20 cellular contexts compared by ENCODE assay signal in genomic region chr3:78338405-78338804, GRCh38.
DNase-seq lines count a peak whose midpoint lies in the region; ATAC-seq and TF ChIP-seq lines count a peak whose summit lies in the region.
"Had no signal": no experiment of that assay in that cellular context is flagged by ENCODE, and none has a peak within 500 bp of the region (broad histone marks: within the 10 kb centered on the region; RNA-seq: fewer than 3 reads in every experiment).

No MANE protein-coding gene starts in this region.

- TF ChIP-seq POLR2A in lower leg skin (IDR thresholded peaks at IDR 0.05) (no peak), stomach (IDR thresholded peaks at IDR 0.05) (no peak), suprapubic skin (IDR thresholded peaks at IDR 0.05) (no peak)

- 82 to 86% methylated on average over 2 of the region's 2 CpGs for whole genome bisulfite sequencing in lower leg skin, 2 donors
- 84 to 93% (median 89%) methylated on average over 2 of the region's 2 CpGs for WGBS in stomach, 5 donors
- 88% methylated on average over 2 of the region's 2 CpGs for WGBS in suprapubic skin

- H3K4me1 Mint-ChIP-seq in WTC11: peaks cover 40% of the 10 kb centered on the region

- POLR2A ChIA-PET in WTC11 (lab: Charles Lee): no interaction called here

- H3K27ac ChIP-seq in stomach: no peak overlapping the region
- H3K27ac ChIP-seq in suprapubic skin: no peak overlapping the region
- H3K27ac ChIP-seq: GM23248, heart left ventricle had no signal

- CTCF ChIA-PET in WTC11 (lab: Charles Lee): no interaction called here

- no peak for DNase-seq in WTC11 (ENCODE audit: low spot score)
- DNase-seq in lower leg skin (ENCODE audit: low spot score in 2 of 2): no peak
- no peak for DNase-seq in stomach
- DNase-seq in left ventricle myocardium superior: no peak
- DNase-seq in suprapubic skin (ENCODE audit: low spot score in 2 of 2): no peak
- DNase-seq: activated CD4-positive, alpha-beta T cell treated with anti-CD3 and anti-CD28 coated beads, Interleukin-2, amount 50 U/mL, for 1 hour; activated T-cell treated with anti-CD3 and anti-CD28 coated beads, Interleukin-2, amount 50 U/mL, for 24 hours; effector CD4-positive, alpha-beta T cell; heart left ventricle; kidney; MG63; NCI-H2107; NCI-H526; SK-N-SH had no signal

- ATAC-seq in GM18519 (IDR thresholded peaks at IDR 0.05; ENCODE audit: low FRiP score, unreplicated experiment) (peak; percentile 98), GM21528 (IDR thresholded peaks at IDR 0.05; ENCODE audit: low FRiP score, unreplicated experiment) (peak; percentile 60), HG03095 (IDR thresholded peaks at IDR 0.05; ENCODE audit: unreplicated experiment) (peak; percentile 98), WTC11 (no peak), left ventricle myocardium superior (no peak)
- ATAC-seq: heart left ventricle had no signal

- H3K27ac Mint-ChIP-seq in WTC11: peak overlapping the region; percentile 14
- H3K27ac Mint-ChIP-seq: activated naive CD8-positive, alpha-beta T cell; activated T-cell treated with anti-CD3 and anti-CD28 coated beads, Interleukin-2, amount 50 U/mL, for 24 hours had no signal

- no peaks in the 10 kb centered on the region for H3K36me3 Mint-ChIP-seq in WTC11
- H3K36me3 Mint-ChIP-seq: activated naive CD8-positive, alpha-beta T cell had no signal

- H3K9me3 Mint-ChIP-seq in WTC11: peaks cover 13% of the 10 kb centered on the region
- H3K9me3 Mint-ChIP-seq: neural crest cell had no signal

- H3K4me3 ChIP-seq in lower leg skin (ENCODE audit: low read depth, poor library complexity, severe bottlenecking) (no peak overlapping the region), stomach (no peak overlapping the region), suprapubic skin (no peak overlapping the region)
- H3K4me3 ChIP-seq: GM23248, heart left ventricle, MG63 had no signal

- TF ChIP-seq CTCF in WTC11 (IDR thresholded peaks at IDR 0.05): no peak
- no peak for TF ChIP-seq CTCF in lower leg skin (IDR thresholded peaks at IDR 0.05)
- TF ChIP-seq CTCF in stomach (IDR thresholded peaks at IDR 0.05): no peak
- TF ChIP-seq CTCF in suprapubic skin (IDR thresholded peaks at IDR 0.05): no peak

- intact Hi-C loops in lower leg skin (cut with DNase I; ENCODE audit: low total_unique reads) (no loop called here), stomach (cut with DNase I; ENCODE audit: low total_unique reads) (no loop called here), left ventricle myocardium superior (cut with micrococcal nuclease) (no loop called here)

- H3K4me1 ChIP-seq in stomach (no peaks in the 10 kb centered on the region), suprapubic skin (no peaks in the 10 kb centered on the region)
- H3K4me1 ChIP-seq: heart left ventricle had no signal

- H3K27me3 ChIP-seq in stomach (no peaks in the 10 kb centered on the region), suprapubic skin (no peaks in the 10 kb centered on the region)
- H3K27me3 ChIP-seq: heart left ventricle, MG63 had no signal

- H3K4me3 Mint-ChIP-seq in WTC11: no peak overlapping the region
- H3K4me3 Mint-ChIP-seq: activated naive CD8-positive, alpha-beta T cell; activated T-cell treated with anti-CD3 and anti-CD28 coated beads, Interleukin-2, amount 50 U/mL, for 24 hours; neural crest cell had no signal

- H3K9me3 ChIP-seq in stomach: no peaks in the 10 kb centered on the region
- H3K9me3 ChIP-seq in suprapubic skin: no peaks in the 10 kb centered on the region
- H3K9me3 ChIP-seq: heart left ventricle, MG63, SK-N-SH had no signal

- no peaks in the 10 kb centered on the region for H3K36me3 ChIP-seq in stomach
- no peaks in the 10 kb centered on the region for H3K36me3 ChIP-seq in suprapubic skin
- H3K36me3 ChIP-seq: heart left ventricle, MG63 had no signal

- TF ChIP-seq EP300 in stomach (IDR thresholded peaks at IDR 0.05): no peak
- TF ChIP-seq EP300 in suprapubic skin (IDR thresholded peaks at IDR 0.05): no peak

- peaks cover 6% of the 10 kb centered on the region; the same call in 1 of the 2 replicates for H3K27me3 Mint-ChIP-seq in WTC11 (ENCODE audit: low read depth)
- H3K27me3 Mint-ChIP-seq: activated naive CD8-positive, alpha-beta T cell; activated T-cell treated with anti-CD3 and anti-CD28 coated beads, Interleukin-2, amount 50 U/mL, for 24 hours had no signal

TF ChIP-seq in WTC11, 78 proteins besides CTCF, POLR2A, EP300 and RAD21 (continues in another document):
- TF ChIP-seq E2F1 (CRISPR knock-in tag; IDR thresholded peaks at IDR 0.05) (no peak), FOXP4 (CRISPR knock-in tag; IDR thresholded peaks at IDR 0.05) (no peak), FOXP1 (CRISPR knock-in tag; IDR thresholded peaks at IDR 0.05; ENCODE audit: borderline replicate concordance) (no peak), GRHL2 (CRISPR knock-in tag; IDR thresholded peaks at IDR 0.05; ENCODE audit: insufficient replicate concordance, severe bottlenecking) (no peak), STAT6 (CRISPR knock-in tag; conservative IDR thresholded peaks at IDR 0.05; ENCODE audit: low read depth) (no peak), ZBTB21 (CRISPR knock-in tag; IDR thresholded peaks at IDR 0.05; ENCODE audit: borderline replicate concordance) (no peak), ZNF532 (CRISPR knock-in tag; IDR thresholded peaks at IDR 0.05; ENCODE audit: borderline replicate concordance) (no peak)

Comparison
In these comparisons a context has a peak if more than half of its experiments do, and no peak if none do; other contexts are left out.
1. ATAC-seq: peak in GM18519 (single experiment), GM21528 (single experiment) and HG03095 (single experiment); none in WTC11 (single experiment) and left ventricle myocardium superior (single experiment).